Comparison of ENCODE assay signal across 9 cellular contexts in the genomic region with DNA sequence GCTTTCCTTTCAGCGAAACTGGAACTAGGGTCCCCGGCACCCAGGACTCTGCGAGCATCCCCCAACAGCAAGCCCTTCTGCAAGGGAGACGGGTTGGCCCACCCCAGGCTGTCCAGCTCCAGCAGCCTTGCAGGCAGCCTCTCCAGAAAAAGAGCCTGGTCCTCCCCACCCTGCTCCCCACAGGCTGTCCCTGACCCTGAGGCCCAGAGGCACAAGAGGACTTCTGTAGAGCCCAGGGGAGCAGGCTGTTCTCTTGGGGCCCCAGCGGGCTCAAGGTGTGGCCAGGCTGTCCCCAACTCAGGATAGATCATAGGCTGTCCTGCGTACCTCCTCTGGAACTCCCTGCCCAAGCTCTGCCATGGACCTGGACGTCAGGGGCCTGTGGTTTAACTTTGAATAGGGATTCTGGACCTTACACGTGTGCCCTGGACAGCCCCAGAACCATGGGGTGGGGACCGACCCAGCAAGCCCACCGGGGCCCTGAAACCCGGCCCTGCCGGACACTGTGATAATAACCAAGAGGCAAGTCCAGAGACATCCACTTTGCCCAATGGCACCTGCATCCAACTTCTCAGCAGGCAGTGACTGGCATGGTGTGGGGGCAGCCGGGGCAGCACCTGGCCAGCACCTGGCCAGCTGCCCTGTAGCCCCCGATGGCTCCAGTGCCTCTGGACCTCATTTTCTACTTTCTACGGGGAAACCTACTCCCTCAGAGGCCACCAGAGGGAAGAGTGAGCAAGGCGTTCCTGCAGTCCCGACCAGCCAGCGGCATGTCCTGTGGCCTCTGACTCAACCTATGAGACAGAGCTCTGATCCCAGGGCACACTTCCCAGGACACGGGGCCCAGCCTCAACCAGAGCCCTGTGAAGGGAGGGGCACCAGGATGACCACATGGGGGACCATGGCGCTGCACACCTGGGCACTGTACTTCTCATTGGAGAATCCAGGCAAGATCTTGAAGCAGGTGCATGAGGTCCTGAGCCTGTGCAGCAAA. TPM values are rescaled to one million over a fixed set of nuclear protein-coding genes. Genes with fewer than 3 reads are reported as not detected.
DNase-seq lines count a peak whose midpoint lies in the region; ATAC-seq and TF ChIP-seq lines count a peak whose summit lies in the region.
"Had no signal": no experiment of that assay in that cellular context is flagged by ENCODE, and none has a peak within 500 bp of the region (broad histone marks: within the 10 kb centered on the region; RNA-seq: fewer than 3 reads in every experiment).

No MANE protein-coding gene starts in this region.

- H3F3A ChIP-seq in OCI-LY1 (ENCODE audit: insufficient read depth, low read length), result no peaks in the 10 kb centered on the region

- H3K79me1 ChIP-seq in trophoblast cell (ENCODE audit: low read length), result no peaks in the 10 kb centered on the region

- TF ChIP-seq CTCF in OCI-LY1 (IDR thresholded peaks at IDR 0.05; ENCODE audit: low read length), result peak; percentile 27; the same call in 1 of the 2 replicates
- no peak for TF ChIP-seq CTCF in endothelial cell (IDR thresholded peaks at IDR 0.05; ENCODE audit: unreplicated experiment)

- H2BK5ac ChIP-seq in trophoblast cell (ENCODE audit: low read depth, low read length, poor library complexity), result no peak overlapping the region

- H3K9me3 ChIP-seq in OCI-LY1 (ENCODE audit: low read length) (no peaks in the 10 kb centered on the region), trophoblast cell (ENCODE audit: insufficient read depth, low read depth, low read length) (peaks cover 45% of the 10 kb centered on the region)
- H3K9me3 ChIP-seq: BLaER1 had no signal

- no peaks in the 10 kb centered on the region for H3K36me3 Mint-ChIP-seq in endothelial cell (ENCODE audit: low read depth, unreplicated experiment)
- H3K36me3 Mint-ChIP-seq in activated T-helper 1 cell treated with anti-CD3 and anti-CD28 coated beads, Interleukin-12 subunit alpha, Interleukin-12 subunit beta, Interleukin-2, Interleukin-4 antibody, amounts not matched to agents 30 ng/mL and 10 ng/mL and 1 ng/mL, durations not matched to agents 14 hours and 24 hours and 36 hours (ENCODE audit: low read depth), result no peaks in the 10 kb centered on the region

- H3K79me2 ChIP-seq in OCI-LY1 (ENCODE audit: insufficient read depth, low read length) (no peaks in the 10 kb centered on the region), trophoblast cell (ENCODE audit: control insufficient read depth, insufficient read depth, low read length, poor library complexity) (no peaks in the 10 kb centered on the region)

- H4K12ac ChIP-seq in trophoblast cell (ENCODE audit: low read depth, low read length), result no peak overlapping the region

- H3K4me3 ChIP-seq in OCI-LY1 (ENCODE audit: low read depth, low read length, poor library complexity, severe bottlenecking) (no peak overlapping the region), trophoblast cell (ENCODE audit: low read depth, low read length) (no peak overlapping the region)
- H3K4me3 ChIP-seq: BLaER1 had no signal

- peaks cover 17% of the 10 kb centered on the region for H3K9me3 Mint-ChIP-seq in endothelial cell (ENCODE audit: unreplicated experiment)
- no peaks in the 10 kb centered on the region for H3K9me3 Mint-ChIP-seq in activated T-helper 1 cell treated with anti-CD3 and anti-CD28 coated beads, Interleukin-12 subunit alpha, Interleukin-12 subunit beta, Interleukin-2, Interleukin-4 antibody, amounts not matched to agents 30 ng/mL and 10 ng/mL and 1 ng/mL, durations not matched to agents 14 hours and 24 hours and 36 hours

- H4K91ac ChIP-seq in trophoblast cell (ENCODE audit: low read depth, low read length), result no peak overlapping the region

- H2BK12ac ChIP-seq in trophoblast cell (ENCODE audit: low read length), result no peak overlapping the region

- no peak overlapping the region for H3K23ac ChIP-seq in trophoblast cell (ENCODE audit: low read length)

- H4K20me1 ChIP-seq in OCI-LY1 (ENCODE audit: insufficient read depth, low read length), result no peaks in the 10 kb centered on the region
- H4K20me1 ChIP-seq: BLaER1 had no signal

- H3K9ac ChIP-seq in OCI-LY1 (ENCODE audit: low read length), result no peak overlapping the region
- no peak overlapping the region for H3K9ac ChIP-seq in trophoblast cell (ENCODE audit: low read length)
- H3K9ac ChIP-seq: BLaER1 had no signal

- H3K27ac ChIP-seq in OCI-LY1 (ENCODE audit: low read depth, low read length, poor library complexity, severe bottlenecking) (no peak overlapping the region), trophoblast cell (ENCODE audit: low read depth, low read length) (no peak overlapping the region)
- H3K27ac ChIP-seq: BLaER1 had no signal

- no peak overlapping the region for H2BK120ac ChIP-seq in trophoblast cell (ENCODE audit: insufficient read depth, low read length, poor library complexity)

- DNase-seq in NCI-H82 (lab: John Stamatoyannopoulos, UW) (peak; percentile 56), NCI-H82 treated with DMSO at 0.1 percent for 48 hours (lab: John Stamatoyannopoulos, UW; ENCODE audit: unreplicated experiment) (no peak), endothelial cell (ENCODE audit: low spot score) (peak; percentile 15), trophoblast cell (peak; percentile 42 to 76)
- DNase-seq in activated T-helper 1 cell treated with anti-CD3 and anti-CD28 coated beads, Interleukin-12 subunit alpha, Interleukin-12 subunit beta, Interleukin-2, Interleukin-4 antibody, amounts not matched to agents 30 ng/mL and 10 ng/mL and 1 ng/mL, durations not matched to agents 14 hours and 24 hours and 36 hours (ENCODE audit: low spot score), result no peak

- no peak overlapping the region for H4K8ac ChIP-seq in trophoblast cell (ENCODE audit: low read depth, low read length)

- ATAC-seq in GM21529 (IDR thresholded peaks at IDR 0.05; ENCODE audit: unreplicated experiment) (no peak), HG02588 (IDR thresholded peaks at IDR 0.05; ENCODE audit: unreplicated experiment) (no peak)

- H3K27ac Mint-ChIP-seq in endothelial cell (ENCODE audit: unreplicated experiment), result no peak overlapping the region
- H3K27ac Mint-ChIP-seq in activated T-helper 1 cell treated with anti-CD3 and anti-CD28 coated beads, Interleukin-12 subunit alpha, Interleukin-12 subunit beta, Interleukin-2, Interleukin-4 antibody, amounts not matched to agents 30 ng/mL and 10 ng/mL and 1 ng/mL, durations not matched to agents 14 hours and 24 hours and 36 hours, result no peak overlapping the region

- no peak overlapping the region for H3K4me2 ChIP-seq in OCI-LY1 (ENCODE audit: low read length)
- no peak overlapping the region for H3K4me2 ChIP-seq in trophoblast cell (ENCODE audit: low read length)
- H3K4me2 ChIP-seq: BLaER1 had no signal

- H3K36me3 ChIP-seq in OCI-LY1 (ENCODE audit: insufficient read depth, low read length) (no peaks in the 10 kb centered on the region), trophoblast cell (ENCODE audit: control insufficient read depth in 1 of 2, insufficient read depth in 2 of 2, low read length in 2 of 2) (no peaks in the 10 kb centered on the region)
- H3K36me3 ChIP-seq: BLaER1 had no signal

- no peak overlapping the region for H3K4me3 Mint-ChIP-seq in endothelial cell (ENCODE audit: unreplicated experiment)
- H3K4me3 Mint-ChIP-seq in activated T-helper 1 cell treated with anti-CD3 and anti-CD28 coated beads, Interleukin-12 subunit alpha, Interleukin-12 subunit beta, Interleukin-2, Interleukin-4 antibody, amounts not matched to agents 30 ng/mL and 10 ng/mL and 1 ng/mL, durations not matched to agents 14 hours and 24 hours and 36 hours, result no peak overlapping the region

- no peak overlapping the region for H3K14ac ChIP-seq in trophoblast cell (ENCODE audit: low read length)

- intact Hi-C loops in activated T-helper 1 cell treated with anti-CD3 and anti-CD28 coated beads, Interleukin-12 subunit alpha, Interleukin-12 subunit beta, Interleukin-2, Interleukin-4 antibody, amounts not matched to agents 30 ng/mL and 10 ng/mL and 1 ng/mL, durations not matched to agents 14 hours and 24 hours and 36 hours (cut with micrococcal nuclease), result no loop called here

- H3K4me1 ChIP-seq in OCI-LY1 (ENCODE audit: insufficient read depth, low read length, severe bottlenecking) (no peaks in the 10 kb centered on the region), trophoblast cell (ENCODE audit: control insufficient read depth in 1 of 2, insufficient read depth in 2 of 2, low read length in 2 of 2) (no peaks in the 10 kb centered on the region)

- no peaks in the 10 kb centered on the region for H3K4me1 Mint-ChIP-seq in endothelial cell (ENCODE audit: unreplicated experiment)
- no peaks in the 10 kb centered on the region for H3K4me1 Mint-ChIP-seq in activated T-helper 1 cell treated with anti-CD3 and anti-CD28 coated beads, Interleukin-12 subunit alpha, Interleukin-12 subunit beta, Interleukin-2, Interleukin-4 antibody, amounts not matched to agents 30 ng/mL and 10 ng/mL and 1 ng/mL, durations not matched to agents 14 hours and 24 hours and 36 hours (ENCODE audit: low read depth)

- no peak overlapping the region for H3K18ac ChIP-seq in trophoblast cell (ENCODE audit: low read length)

- no CpG with 5 or more reads among the region's 20 CpGs for WGBS in trophoblast cell (ENCODE audit: extremely low coverage, insufficient coverage, insufficient read length)

- no peak overlapping the region for H3K4ac ChIP-seq in trophoblast cell (ENCODE audit: low read depth, low read length)

- H2AFZ ChIP-seq in OCI-LY1 (ENCODE audit: low read length) (no peak overlapping the region), trophoblast cell (ENCODE audit: insufficient read depth, low read length, poor library complexity) (no peak overlapping the region)

- H3K27me3 ChIP-seq in OCI-LY1 (ENCODE audit: insufficient read depth, low read length) (no peaks in the 10 kb centered on the region), trophoblast cell (ENCODE audit: insufficient read depth, low read length) (no peaks in the 10 kb centered on the region)
- H3K27me3 ChIP-seq: BLaER1 had no signal

- H3K9me2 ChIP-seq in OCI-LY1 (ENCODE audit: low read depth, low read length), result no peaks in the 10 kb centered on the region

- H2AK5ac ChIP-seq in trophoblast cell (ENCODE audit: low read length), result no peak overlapping the region

- H3K27me3 Mint-ChIP-seq in endothelial cell (ENCODE audit: unreplicated experiment), result peaks cover 9% of the 10 kb centered on the region
- H3K27me3 Mint-ChIP-seq in activated T-helper 1 cell treated with anti-CD3 and anti-CD28 coated beads, Interleukin-12 subunit alpha, Interleukin-12 subunit beta, Interleukin-2, Interleukin-4 antibody, amounts not matched to agents 30 ng/mL and 10 ng/mL and 1 ng/mL, durations not matched to agents 14 hours and 24 hours and 36 hours (ENCODE audit: insufficient read depth), result peaks cover 11% of the 10 kb centered on the region

RNA-seq across cellular contexts. Expression of gene TPM4, which starts 50.9 kb away (rescaled TPM):
- total RNA-seq in endothelial cell (ENCODE audit: unreplicated experiment), result 644 TPM
- 859 and 864 TPM in 2 replicates for polyA plus RNA-seq in trophoblast cell (2013)
- total RNA-seq in activated T-helper 1 cell treated with anti-CD3 and anti-CD28 coated beads, Interleukin-12 subunit alpha, Interleukin-12 subunit beta, Interleukin-2, Interleukin-4 antibody, amounts not matched to agents 30 ng/mL and 10 ng/mL and 1 ng/mL, durations not matched to agents 14 hours and 24 hours and 36 hours, result 346 and 351 TPM in 2 replicates

Comparison
In these comparisons a context has a peak if more than half of its experiments do, and no peak if none do; other contexts are left out.
1. DNase-seq: peak in NCI-H82 (single experiment), endothelial cell (single experiment) and trophoblast cell (2 of 2); none in NCI-H82 treated with DMSO at 0.1 percent for 48 hours (single experiment) and activated T-helper 1 cell treated with anti-CD3 and anti-CD28 coated beads, Interleukin-12 subunit alpha, Interleukin-12 subunit beta, Interleukin-2, Interleukin-4 antibody, amounts not matched to agents 30 ng/mL and 10 ng/mL and 1 ng/mL, durations not matched to agents 14 hours and 24 hours and 36 hours (single experiment).